In genomic region chr6:2020909-2021308, GRCh38 we compare ENCODE assay signal across 1 cellular context.
TF ChIP-seq lines count a peak whose summit lies in the region.

No MANE protein-coding gene starts in this region.

TF ChIP-seq in HepG2, 621 proteins besides CTCF, POLR2A, EP300 and RAD21 (continued from another document):
- TF ChIP-seq HBP1 (CRISPR knock-in tag; IDR thresholded peaks at IDR 0.05; ENCODE audit: low read depth), result no peak
- no peak for TF ChIP-seq MIXL1 (CRISPR knock-in tag; IDR thresholded peaks at IDR 0.05)
- TF ChIP-seq ZNF30 (CRISPR knock-in tag; IDR thresholded peaks at IDR 0.05), result no peak
- no peak for TF ChIP-seq CAMTA2 (CRISPR knock-in tag; IDR thresholded peaks at IDR 0.05; ENCODE audit: borderline replicate concordance)
- no peak for TF ChIP-seq KLF9 (CRISPR knock-in tag; IDR thresholded peaks at IDR 0.05; ENCODE audit: low read depth)
- TF ChIP-seq SMC3 (IDR thresholded peaks at IDR 0.05; ENCODE audit: low read length), result no peak
